1 cellular context compared by ENCODE assay signal in the genomic region with DNA sequence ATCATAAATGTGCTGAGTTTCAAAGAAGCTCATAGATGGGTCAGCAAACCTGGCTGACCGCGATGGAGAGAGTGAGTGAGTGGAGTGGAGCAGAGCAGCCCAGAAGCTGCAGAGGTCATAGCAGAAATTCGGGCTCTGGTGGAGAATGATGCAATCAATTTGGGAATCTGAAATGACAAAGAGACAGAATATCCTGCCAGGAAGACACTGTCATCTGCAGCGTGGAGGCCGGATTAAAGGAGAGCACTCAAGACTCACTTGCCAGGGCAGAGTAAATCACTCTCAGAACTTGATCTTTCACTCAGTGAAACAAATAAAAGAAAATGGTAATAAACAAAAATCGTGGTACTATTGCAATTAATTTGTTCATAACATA.
TF ChIP-seq lines count a peak whose summit lies in the region.

No MANE protein-coding gene starts in this region.

TF ChIP-seq in liver, 16 proteins besides CTCF, POLR2A, EP300 and RAD21:
- TF ChIP-seq, protein P1, sequence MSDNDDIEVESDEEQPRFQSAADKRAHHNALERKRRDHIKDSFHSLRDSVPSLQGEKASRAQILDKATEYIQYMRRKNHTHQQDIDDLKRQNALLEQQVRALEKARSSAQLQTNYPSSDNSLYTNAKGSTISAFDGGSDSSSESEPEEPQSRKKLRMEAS (IDR thresholded peaks at IDR 0.05) = no peak
- TF ChIP-seq JUND (IDR thresholded peaks at IDR 0.05) = peak in 1 of 2 donors; percentile 17
- TF ChIP-seq TAF1 (conservative IDR thresholded peaks at IDR 0.05) = no peak
- TF ChIP-seq, protein P2, sequence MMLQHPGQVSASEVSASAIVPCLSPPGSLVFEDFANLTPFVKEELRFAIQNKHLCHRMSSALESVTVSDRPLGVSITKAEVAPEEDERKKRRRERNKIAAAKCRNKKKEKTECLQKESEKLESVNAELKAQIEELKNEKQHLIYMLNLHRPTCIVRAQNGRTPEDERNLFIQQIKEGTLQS (IDR thresholded peaks at IDR 0.05) = peak; percentile 78
- peak; percentile 20 to 31 for TF ChIP-seq HNF4A (conservative IDR thresholded peaks at IDR 0.05)
- TF ChIP-seq RXRA (IDR thresholded peaks at IDR 0.05) = peak; percentile 37
